Comparison of ENCODE assay signal across 12 cellular contexts in the genomic region with DNA sequence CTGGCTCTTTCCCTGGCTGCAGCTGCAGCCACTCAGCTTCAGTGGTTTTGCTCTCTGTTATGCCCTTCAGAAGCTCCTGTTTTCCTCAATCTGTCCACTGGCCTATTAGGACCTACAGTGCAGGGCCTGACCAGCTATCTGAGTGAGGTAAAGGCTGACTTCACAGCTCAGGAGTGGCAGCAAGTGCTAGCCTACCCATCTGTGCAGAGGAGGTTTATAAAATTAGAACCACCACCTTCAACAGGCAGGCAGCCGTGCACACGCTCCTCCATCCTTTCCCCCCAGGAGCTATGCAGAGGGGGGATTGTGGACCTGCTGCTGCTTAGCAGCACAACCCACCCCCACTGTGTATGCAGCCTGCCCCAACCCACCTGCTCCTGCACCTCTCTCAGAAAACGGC. TPM values are rescaled to one million over a fixed set of nuclear protein-coding genes. Genes with fewer than 3 reads are reported as not detected.
A peak's percentile ranks its signal among the peaks of the same experiment; 100 is the strongest.
DNase-seq lines count a peak whose midpoint lies in the region; ATAC-seq and TF ChIP-seq lines count a peak whose summit lies in the region.
"Had no signal": no experiment of that assay in that cellular context is flagged by ENCODE, and none has a peak within 500 bp of the region (broad histone marks: within the 10 kb centered on the region; RNA-seq: fewer than 3 reads in every experiment).

No MANE protein-coding gene starts in this region.

- H3K9me3 Mint-ChIP-seq in activated CD8-positive, alpha-beta memory T cell treated with anti-CD3 and anti-CD28 coated beads, Interleukin-2, amount 10 ng/mL, durations not matched to agents 7 days and 5 days (ENCODE audit: low read depth) = no peaks in the 10 kb centered on the region
- no peaks in the 10 kb centered on the region for H3K9me3 Mint-ChIP-seq in activated naive CD8-positive, alpha-beta T cell treated with anti-CD3 and anti-CD28 coated beads, Interleukin-2, amount 50 U/mL, for 24 hours
- no peaks in the 10 kb centered on the region for H3K9me3 Mint-ChIP-seq in stimulated activated memory B cell treated with anti-CD40 and anti-IgM and Interleukin-4, amounts not matched to agents 10 μg/mL and 1 μg/mL and 100 μg/mL, for 72 hours
- H3K9me3 Mint-ChIP-seq: dendritic cell treated with granulocyte-macrophage colony-stimulating factor and Interleukin-4, amounts not matched to agents 40 ng/mL and 50 ng/mL, for 4 days had no signal

- no peak overlapping the region for H3K4me3 ChIP-seq in cardiac muscle cell
- H3K4me3 ChIP-seq: lung, tibial nerve had no signal

- peaks cover 57% of the 10 kb centered on the region for H3K4me1 Mint-ChIP-seq in activated CD8-positive, alpha-beta memory T cell treated with anti-CD3 and anti-CD28 coated beads, Interleukin-2, amount 10 ng/mL, durations not matched to agents 7 days and 5 days
- H3K4me1 Mint-ChIP-seq in activated naive CD8-positive, alpha-beta T cell treated with anti-CD3 and anti-CD28 coated beads, Interleukin-2, amount 50 U/mL, for 24 hours = peaks cover 51% of the 10 kb centered on the region
- peaks cover 34% of the 10 kb centered on the region for H3K4me1 Mint-ChIP-seq in stimulated activated memory B cell treated with anti-CD40 and anti-IgM and Interleukin-4, amounts not matched to agents 10 μg/mL and 1 μg/mL and 100 μg/mL, for 72 hours

- H3K36me3 ChIP-seq in cardiac muscle cell = peaks cover 40% of the 10 kb centered on the region

- CTCF ChIA-PET in activated CD8-positive, alpha-beta memory T cell treated with anti-CD3 and anti-CD28 coated beads, Interleukin-2, amount 10 ng/mL, durations not matched to agents 7 days and 5 days (lab: Charles Lee) = no interaction called here

- peaks cover 76% of the 10 kb centered on the region for H3K36me3 Mint-ChIP-seq in activated CD8-positive, alpha-beta memory T cell treated with anti-CD3 and anti-CD28 coated beads, Interleukin-2, amount 10 ng/mL, durations not matched to agents 7 days and 5 days
- peaks cover 57% of the 10 kb centered on the region for H3K36me3 Mint-ChIP-seq in activated naive CD8-positive, alpha-beta T cell treated with anti-CD3 and anti-CD28 coated beads, Interleukin-2, amount 50 U/mL, for 24 hours (ENCODE audit: low read depth)
- peaks cover 66% of the 10 kb centered on the region for H3K36me3 Mint-ChIP-seq in stimulated activated memory B cell treated with anti-CD40 and anti-IgM and Interleukin-4, amounts not matched to agents 10 μg/mL and 1 μg/mL and 100 μg/mL, for 72 hours

- H3K27ac ChIP-seq in cardiac muscle cell = peak overlapping the region; percentile 64

- ATAC-seq in activated CD8-positive, alpha-beta memory T cell treated with anti-CD3 and anti-CD28 coated beads, Interleukin-2, amount 10 ng/mL, durations not matched to agents 7 days and 5 days = no peak
- no peak for ATAC-seq in activated naive CD8-positive, alpha-beta T cell treated with anti-CD3 and anti-CD28 coated beads, Interleukin-2, amount 50 U/mL, for 24 hours
- no peak for ATAC-seq in stimulated activated memory B cell treated with anti-CD40 and anti-IgM and Interleukin-4, amounts not matched to agents 10 μg/mL and 1 μg/mL and 100 μg/mL, for 72 hours
- ATAC-seq in GM21786 (IDR thresholded peaks at IDR 0.05; ENCODE audit: unreplicated experiment) (no peak), HG03025 (IDR thresholded peaks at IDR 0.05; ENCODE audit: low FRiP score, unreplicated experiment) (no peak)

- H3K4me1 ChIP-seq in cardiac muscle cell (ENCODE audit: low read depth) = peaks cover 11% of the 10 kb centered on the region

- no peak for DNase-seq in activated CD8-positive, alpha-beta memory T cell treated with anti-CD3 and anti-CD28 coated beads, Interleukin-2, amount 10 ng/mL, durations not matched to agents 7 days and 5 days
- DNase-seq in activated CD8-positive, alpha-beta memory T cell treated with anti-CD3 and anti-CD28 coated beads, Interleukin-2, amount 50 U/mL, for 48 hours = no peak
- DNase-seq in activated naive CD8-positive, alpha-beta T cell treated with anti-CD3 and anti-CD28 coated beads, Interleukin-2, amount 50 U/mL, for 24 hours = no peak
- DNase-seq in cardiac muscle cell (ENCODE audit: low read depth in 1 of 2, low spot score in 1 of 2) (peak; percentile 20 to 33), NCI-H1694 treated with DMSO at 0.1 percent for 48 hours (lab: John Stamatoyannopoulos, UW) (no peak)
- DNase-seq: ACHN had no signal

- TF ChIP-seq CTCF in cardiac muscle cell (IDR thresholded peaks at IDR 0.05; ENCODE audit: low read depth, low read length) = no peak

- no peak overlapping the region for H3K4me3 Mint-ChIP-seq in activated CD8-positive, alpha-beta memory T cell treated with anti-CD3 and anti-CD28 coated beads, Interleukin-2, amount 10 ng/mL, durations not matched to agents 7 days and 5 days
- H3K4me3 Mint-ChIP-seq in activated naive CD8-positive, alpha-beta T cell treated with anti-CD3 and anti-CD28 coated beads, Interleukin-2, amount 50 U/mL, for 24 hours = no peak overlapping the region
- H3K4me3 Mint-ChIP-seq in stimulated activated memory B cell treated with anti-CD40 and anti-IgM and Interleukin-4, amounts not matched to agents 10 μg/mL and 1 μg/mL and 100 μg/mL, for 72 hours = no peak overlapping the region
- H3K4me3 Mint-ChIP-seq: dendritic cell treated with granulocyte-macrophage colony-stimulating factor and Interleukin-4, amounts not matched to agents 40 ng/mL and 50 ng/mL, for 4 days had no signal

- H3K27me3 Mint-ChIP-seq in activated CD8-positive, alpha-beta memory T cell treated with anti-CD3 and anti-CD28 coated beads, Interleukin-2, amount 10 ng/mL, durations not matched to agents 7 days and 5 days = no peaks in the 10 kb centered on the region
- no peaks in the 10 kb centered on the region for H3K27me3 Mint-ChIP-seq in activated naive CD8-positive, alpha-beta T cell treated with anti-CD3 and anti-CD28 coated beads, Interleukin-2, amount 50 U/mL, for 24 hours
- H3K27me3 Mint-ChIP-seq in stimulated activated memory B cell treated with anti-CD40 and anti-IgM and Interleukin-4, amounts not matched to agents 10 μg/mL and 1 μg/mL and 100 μg/mL, for 72 hours = no peaks in the 10 kb centered on the region
- H3K27me3 Mint-ChIP-seq: dendritic cell treated with granulocyte-macrophage colony-stimulating factor and Interleukin-4, amounts not matched to agents 40 ng/mL and 50 ng/mL, for 4 days had no signal

- no peaks in the 10 kb centered on the region for H3K27me3 ChIP-seq in cardiac muscle cell
- H3K27me3 ChIP-seq: tibial nerve had no signal

- H3K9me3 ChIP-seq in cardiac muscle cell (ENCODE audit: low read depth) = no peaks in the 10 kb centered on the region
- H3K9me3 ChIP-seq: tibial nerve had no signal

- peak overlapping the region; percentile 40 for H3K27ac Mint-ChIP-seq in activated CD8-positive, alpha-beta memory T cell treated with anti-CD3 and anti-CD28 coated beads, Interleukin-2, amount 10 ng/mL, durations not matched to agents 7 days and 5 days
- peak overlapping the region; percentile 41 for H3K27ac Mint-ChIP-seq in activated naive CD8-positive, alpha-beta T cell treated with anti-CD3 and anti-CD28 coated beads, Interleukin-2, amount 50 U/mL, for 24 hours
- peak overlapping the region; percentile 49 for H3K27ac Mint-ChIP-seq in stimulated activated memory B cell treated with anti-CD40 and anti-IgM and Interleukin-4, amounts not matched to agents 10 μg/mL and 1 μg/mL and 100 μg/mL, for 72 hours
- H3K27ac Mint-ChIP-seq: dendritic cell treated with granulocyte-macrophage colony-stimulating factor and Interleukin-4, amounts not matched to agents 40 ng/mL and 50 ng/mL, for 4 days had no signal

RNA-seq across cellular contexts. Expression of a gene that starts 8.3 kb away (rescaled TPM):
- 100 to 1,000 TPM; 369 to 434 TPM for total RNA-seq in activated CD8-positive, alpha-beta memory T cell treated with anti-CD3 and anti-CD28 coated beads, Interleukin-2, amount 10 ng/mL, durations not matched to agents 7 days and 5 days
- 63.7 and 74.3 TPM in 2 replicates for total RNA-seq in cardiac muscle cell
- 47.5 and 64.3 TPM in 2 replicates for polyA plus RNA-seq in cardiac muscle cell

RNA-seq across cellular contexts. Expression of a gene that starts 32.1 kb away (rescaled TPM):
- not detected for total RNA-seq in activated CD8-positive, alpha-beta memory T cell treated with anti-CD3 and anti-CD28 coated beads, Interleukin-2, amount 10 ng/mL, durations not matched to agents 7 days and 5 days
- total RNA-seq in cardiac muscle cell = 0.12 and 0.46 TPM in 2 replicates
- polyA plus RNA-seq in cardiac muscle cell = not detected in 2 replicates
- total RNA-seq: tibial nerve had no signal

RNA-seq across cellular contexts. Expression of a gene that starts 41.2 kb away (rescaled TPM):
- 100 to 1,000 TPM; 103 to 110 TPM for total RNA-seq in activated CD8-positive, alpha-beta memory T cell treated with anti-CD3 and anti-CD28 coated beads, Interleukin-2, amount 10 ng/mL, durations not matched to agents 7 days and 5 days
- total RNA-seq in cardiac muscle cell = 41.6 and 46.5 TPM in 2 replicates
- polyA plus RNA-seq in cardiac muscle cell = 60.8 and 77.2 TPM in 2 replicates

Comparison
In these comparisons a context has a peak if more than half of its experiments do, and no peak if none do; other contexts are left out.
1. DNase-seq: peak in cardiac muscle cell (2 of 2); none in activated CD8-positive, alpha-beta memory T cell treated with anti-CD3 and anti-CD28 coated beads, Interleukin-2, amount 10 ng/mL, durations not matched to agents 7 days and 5 days (single experiment), activated CD8-positive, alpha-beta memory T cell treated with anti-CD3 and anti-CD28 coated beads, Interleukin-2, amount 50 U/mL, for 48 hours (single experiment), activated naive CD8-positive, alpha-beta T cell treated with anti-CD3 and anti-CD28 coated beads, Interleukin-2, amount 50 U/mL, for 24 hours (single experiment) and NCI-H1694 treated with DMSO at 0.1 percent for 48 hours (single experiment).
2. Peak in every context shown above with its lines, with median percentiles within 50 percentile points of each other: H3K27ac Mint-ChIP-seq.